9 cellular contexts compared by ENCODE assay signal in genomic region chr5:56481998-56482698, GRCh38.
DNase-seq lines count a peak whose midpoint lies in the region; ATAC-seq and TF ChIP-seq lines count a peak whose summit lies in the region.
"Had no signal": no experiment of that assay in that cellular context is flagged by ENCODE, and none has a peak within 500 bp of the region (broad histone marks: within the 10 kb centered on the region; RNA-seq: fewer than 3 reads in every experiment).

No MANE protein-coding gene starts in this region.

- H3K4me3 ChIP-seq in ascending aorta = peak overlapping the region; percentile 77 to 89
- peak overlapping the region in 3 of 4 donors; percentile 62 to 72 (median 62) for H3K4me3 ChIP-seq in upper lobe of left lung

- WGBS in upper lobe of left lung, 2 donors = 47 to 51% methylated on average over 7 of the region's 7 CpGs

- CTCF ChIA-PET in activated naive CD4-positive, alpha-beta T cell treated with anti-CD3 and anti-CD28 coated beads, Interleukin-2, amount 10 ng/mL, durations not matched to agents 7 days and 5 days (lab: Charles Lee) = interaction anchor here (1.3 to 1.4 kb wide), 2 partner anchors 282 to 356 kb away, joined by 3 read pairs; no protein-coding TSS in a partner anchor

- TF ChIP-seq EP300 in upper lobe of left lung (IDR thresholded peaks at IDR 0.05) = no peak

- intact Hi-C loops in ascending aorta (cut with DNase I) = loop anchor here (2.0 to 10.0 kb wide), 4 partner anchors 23 to 333 kb away; partner anchors contain the start of gene MAP3K1

- H3K36me3 Mint-ChIP-seq in activated naive CD4-positive, alpha-beta T cell treated with anti-CD3 and anti-CD28 coated beads, Interleukin-2, amount 10 ng/mL, durations not matched to agents 7 days and 5 days = peaks cover 9% of the 10 kb centered on the region
- H3K36me3 Mint-ChIP-seq in memory B cell = peaks cover 2% of the 10 kb centered on the region

- H3K4me3 Mint-ChIP-seq in activated naive CD4-positive, alpha-beta T cell treated with anti-CD3 and anti-CD28 coated beads, Interleukin-2, amount 10 ng/mL, durations not matched to agents 7 days and 5 days = peak overlapping the region; percentile 77
- H3K4me3 Mint-ChIP-seq in memory B cell = peak overlapping the region; percentile 94

- no peak for TF ChIP-seq POLR2A in upper lobe of left lung (IDR thresholded peaks at IDR 0.05)

- peak; percentile 66 for ATAC-seq in memory B cell (ENCODE audit: low read depth)
- peak; percentile 6 to 41 for ATAC-seq in upper lobe of left lung (ENCODE audit: low FRiP score in 2 of 2)
- ATAC-seq in GM21381 (IDR thresholded peaks at IDR 0.05; ENCODE audit: unreplicated experiment) = no peak

- H3K36me3 ChIP-seq in ascending aorta (no peaks in the 10 kb centered on the region), upper lobe of left lung (no peaks in the 10 kb centered on the region)

- H3K27ac Mint-ChIP-seq in activated naive CD4-positive, alpha-beta T cell treated with anti-CD3 and anti-CD28 coated beads, Interleukin-2, amount 10 ng/mL, durations not matched to agents 7 days and 5 days = peak overlapping the region; percentile 94
- H3K27ac Mint-ChIP-seq in memory B cell = peak overlapping the region; percentile 88

- DNase-seq in activated naive CD4-positive, alpha-beta T cell treated with anti-CD3 and anti-CD28 coated beads, Interleukin-2, amount 10 ng/mL, durations not matched to agents 7 days and 5 days = no peak
- DNase-seq in activated naive CD4-positive, alpha-beta T cell (lab: John Stamatoyannopoulos, UW) = no peak
- DNase-seq in ascending aorta (ENCODE audit: low spot score in 2 of 2) (no peak), memory B cell (ENCODE audit: low spot score in 2 of 2) (peak; percentile 43 to 44), upper lobe of left lung (no peak), GM03348 (ENCODE audit: low spot score) (no peak)
- no peak for DNase-seq in stimulated activated CD4-positive, alpha-beta T cell treated with anti-CD3 and anti-CD28 coated beads, Interleukin-1b, Interleukin-23, amount 100 ng/mL, for 48 hours
- DNase-seq: DMS153 had no signal

- TF ChIP-seq CTCF in ascending aorta (IDR thresholded peaks at IDR 0.05) (no peak), upper lobe of left lung (IDR thresholded peaks at IDR 0.05) (no peak)

- H3K9me3 Mint-ChIP-seq in activated naive CD4-positive, alpha-beta T cell treated with anti-CD3 and anti-CD28 coated beads, Interleukin-2, amount 10 ng/mL, durations not matched to agents 7 days and 5 days = peaks cover 14% of the 10 kb centered on the region
- peaks cover 3% of the 10 kb centered on the region for H3K9me3 Mint-ChIP-seq in memory B cell

- H3K27me3 ChIP-seq in ascending aorta = no peaks in the 10 kb centered on the region
- no peaks in the 10 kb centered on the region for H3K27me3 ChIP-seq in upper lobe of left lung

- H3K27ac ChIP-seq in ascending aorta (peak overlapping the region; percentile 90 to 97), upper lobe of left lung (peak overlapping the region; percentile 89 to 95 (median 92))

- H3K9me3 ChIP-seq in ascending aorta (no peaks in the 10 kb centered on the region), upper lobe of left lung (no peaks in the 10 kb centered on the region)

- H3K4me1 ChIP-seq in ascending aorta (peaks cover 5 to 17% of the 10 kb centered on the region in 2 donors), upper lobe of left lung (peaks cover 10 to 25% (median 17%) of the 10 kb centered on the region in 4 donors)

- peaks cover 5% of the 10 kb centered on the region for H3K27me3 Mint-ChIP-seq in activated naive CD4-positive, alpha-beta T cell treated with anti-CD3 and anti-CD28 coated beads, Interleukin-2, amount 10 ng/mL, durations not matched to agents 7 days and 5 days
- no peaks in the 10 kb centered on the region for H3K27me3 Mint-ChIP-seq in memory B cell

- peaks cover 50% of the 10 kb centered on the region for H3K4me1 Mint-ChIP-seq in activated naive CD4-positive, alpha-beta T cell treated with anti-CD3 and anti-CD28 coated beads, Interleukin-2, amount 10 ng/mL, durations not matched to agents 7 days and 5 days
- H3K4me1 Mint-ChIP-seq in memory B cell = peaks cover 38% of the 10 kb centered on the region

Comparison
In these comparisons a context has a peak if more than half of its experiments do, and no peak if none do; other contexts are left out.
1. DNase-seq: peak in memory B cell (2 of 2); none in activated naive CD4-positive, alpha-beta T cell treated with anti-CD3 and anti-CD28 coated beads, Interleukin-2, amount 10 ng/mL, durations not matched to agents 7 days and 5 days (single experiment), activated naive CD4-positive, alpha-beta T cell (0 of 4), ascending aorta (0 of 2), upper lobe of left lung (0 of 2), GM03348 (single experiment) and stimulated activated CD4-positive, alpha-beta T cell treated with anti-CD3 and anti-CD28 coated beads, Interleukin-1b, Interleukin-23, amount 100 ng/mL, for 48 hours (single experiment).